23 cellular contexts compared by ENCODE assay signal in genomic region chr14:29740491-29740890, GRCh38.
"Had no signal": no experiment of that assay in that cellular context is flagged by ENCODE, and none has a peak within 500 bp of the region (broad histone marks: within the 10 kb centered on the region; RNA-seq: fewer than 3 reads in every experiment).

No MANE protein-coding gene starts in this region.

- H3K4me3 ChIP-seq: colonic mucosa, esophagus muscularis mucosa, gastroesophageal sphincter, heart left ventricle, hepatocyte, mucosa of descending colon, neural progenitor cell, right atrium auricular region, thoracic aorta, tibial nerve, upper lobe of left lung had no signal

- H3K36me3 ChIP-seq: colonic mucosa, esophagus muscularis mucosa, gastroesophageal sphincter, heart left ventricle, neural progenitor cell, right atrium auricular region, thoracic aorta, tibial nerve, upper lobe of left lung had no signal

- ATAC-seq: foreskin keratinocyte; gastroesophageal sphincter; heart left ventricle; left lobe of liver; mucosa of descending colon; naive thymus-derived CD4-positive, alpha-beta T cell; sciatic nerve; stimulated activated naive B cell treated with anti-CD40 and anti-IgM and Interleukin-4, amounts not matched to agents 10 μg/mL and 1 μg/mL and 100 μg/mL, for 72 hours had no signal

- H3K4me2 ChIP-seq: hepatocyte, neural progenitor cell had no signal

- H3K9ac ChIP-seq: neural progenitor cell had no signal

- H3K9me3 ChIP-seq: colonic mucosa, esophagus muscularis mucosa, gastroesophageal sphincter, heart left ventricle, mucosa of descending colon, right atrium auricular region, thoracic aorta, tibial nerve, upper lobe of left lung had no signal

- H3K27ac ChIP-seq: colonic mucosa, epithelial cell of prostate, esophagus muscularis mucosa, foreskin keratinocyte, gastroesophageal sphincter, hepatocyte, neural progenitor cell, right atrium auricular region, thoracic aorta, upper lobe of left lung had no signal

- H3K4me1 ChIP-seq: colonic mucosa, foreskin keratinocyte had no signal

- DNase-seq: colonic mucosa; effector CD8-positive, alpha-beta T cell; endodermal cell; foreskin keratinocyte; heart left ventricle; kidney; mesenchymal stem cell; mucosa of descending colon; naive thymus-derived CD4-positive, alpha-beta T cell; stimulated activated CD4-positive, alpha-beta T cell treated with anti-CD3 and anti-CD28 coated beads, Interleukin-15, amount 100 ng/mL, for 24 hours; stimulated activated CD4-positive, alpha-beta T cell treated with anti-CD3 and anti-CD28 coated beads, Interleukin-2, amount 100 ng/mL, for 48 hours; stimulated activated naive B cell treated with anti-CD40 and anti-IgM and Interleukin-4, amounts not matched to agents 10 μg/mL and 1 μg/mL and 100 μg/mL, for 72 hours; upper lobe of left lung had no signal

- H2AFZ ChIP-seq: hepatocyte, neural progenitor cell had no signal

- H3K27me3 ChIP-seq: colonic mucosa, esophagus muscularis mucosa, foreskin keratinocyte, gastroesophageal sphincter, heart left ventricle, hepatocyte, neural progenitor cell, right atrium auricular region, tibial nerve, upper lobe of left lung had no signal
